ENCODE assay signal across 8 cellular contexts in genomic region chr17:41688641-41689496, GRCh38. TPM values are rescaled to one million over a fixed set of nuclear protein-coding genes. Genes with fewer than 3 reads are reported as not detected.
DNase-seq lines count a peak whose midpoint lies in the region; ATAC-seq and TF ChIP-seq lines count a peak whose summit lies in the region.

TSS of gene EIF1 (plus strand) at chr17:41688885. CDS start at chr17:41689039, 154 bp downstream.

- H3K4me3 Mint-ChIP-seq in activated naive CD4-positive, alpha-beta T cell treated with anti-CD3 and anti-CD28 coated beads, Interleukin-2, amount 50 U/mL, for 24 hours, result peak within 1 kb of the TSS; percentile 99

- peaks cover 27% of the 10 kb centered on the region for H3K36me3 Mint-ChIP-seq in activated naive CD4-positive, alpha-beta T cell treated with anti-CD3 and anti-CD28 coated beads, Interleukin-2, amount 50 U/mL, for 24 hours

- DNase-seq in GM06990 (ENCODE audit: extremely low read depth, insufficient read length), result peak; percentile 99
- peak; percentile 99 for DNase-seq in NCI-H1092 (lab: John Stamatoyannopoulos, UW)
- DNase-seq in germinal center (ENCODE audit: low spot score), result peak; percentile 96
- peak; percentile 96 to 100 (median 100) for DNase-seq in nucleus accumbens (lab: John Stamatoyannopoulos, UW)
- peak; percentile 100 for DNase-seq in suprapubic skin (ENCODE audit: low spot score in 2 of 2)

- peaks cover 32% of the 10 kb centered on the region for H3K4me1 ChIP-seq in suprapubic skin

- H3K9me3 ChIP-seq in suprapubic skin, result no peaks in the 10 kb centered on the region

- H3K4me3 ChIP-seq in GM06990 (replicated peaks; ENCODE audit: low read depth, low read length) (peak within 1 kb of the TSS; percentile 98), suprapubic skin (peak within 1 kb of the TSS; percentile 73)

- H3K9me3 Mint-ChIP-seq in activated naive CD4-positive, alpha-beta T cell treated with anti-CD3 and anti-CD28 coated beads, Interleukin-2, amount 50 U/mL, for 24 hours, result no peaks in the 10 kb centered on the region

- no peaks in the 10 kb centered on the region for H3K27me3 ChIP-seq in GM06990 (replicated peaks; ENCODE audit: control insufficient read depth, insufficient read depth, low read length)
- no peaks in the 10 kb centered on the region for H3K27me3 ChIP-seq in suprapubic skin

- H3K36me3 ChIP-seq in GM06990 (ENCODE audit: control insufficient read depth, insufficient read depth, low read length) (peaks cover 35% of the 10 kb centered on the region), suprapubic skin (peaks cover 46% of the 10 kb centered on the region)

- H3K4me1 Mint-ChIP-seq in activated naive CD4-positive, alpha-beta T cell treated with anti-CD3 and anti-CD28 coated beads, Interleukin-2, amount 50 U/mL, for 24 hours, result peaks cover 25% of the 10 kb centered on the region

- ATAC-seq in HG02588 (IDR thresholded peaks at IDR 0.05; ENCODE audit: unreplicated experiment), result peak; percentile 72
- peak; percentile 83 for ATAC-seq in SK-N-SH treated with all-trans-retinoic acid at 6 μM for 48 hours

- TF ChIP-seq POLR2A in suprapubic skin (IDR thresholded peaks at IDR 0.05), result peak; percentile 100

- peak within 1 kb of the TSS; percentile 89 for H3K27ac Mint-ChIP-seq in activated naive CD4-positive, alpha-beta T cell treated with anti-CD3 and anti-CD28 coated beads, Interleukin-2, amount 50 U/mL, for 24 hours

- peak within 1 kb of the TSS; percentile 100 for H3K27ac ChIP-seq in suprapubic skin

- under 1% methylated on average over 40 of the region's 81 CpGs for WGBS in suprapubic skin

- no peak for TF ChIP-seq EP300 in suprapubic skin (IDR thresholded peaks at IDR 0.05)

- H3K27me3 Mint-ChIP-seq in activated naive CD4-positive, alpha-beta T cell treated with anti-CD3 and anti-CD28 coated beads, Interleukin-2, amount 50 U/mL, for 24 hours, result no peaks in the 10 kb centered on the region

- TF ChIP-seq CTCF in GM06990 (IDR thresholded peaks at IDR 0.05; ENCODE audit: insufficient read depth, low read length, poor library complexity, severe bottlenecking), result no peak
- TF ChIP-seq CTCF in suprapubic skin (IDR thresholded peaks at IDR 0.05), result no peak

TF ChIP-seq in SK-N-SH treated with all-trans-retinoic acid at 6 μM for 48 hours, 23 proteins besides CTCF, POLR2A, EP300 and RAD21 (continues in another document):
- TF ChIP-seq BACH2 (CRISPR knock-in tag; IDR thresholded peaks at IDR 0.05; ENCODE audit: borderline replicate concordance) (no peak), CSDC2 (CRISPR knock-in tag; IDR thresholded peaks at IDR 0.05) (0 out of 2 replicates have a peak, but pooled peaks have one; percentile 72), ZC3H10 (CRISPR knock-in tag; IDR thresholded peaks at IDR 0.05) (peak; percentile 83), ARNTL (CRISPR knock-in tag; IDR thresholded peaks at IDR 0.05; ENCODE audit: borderline replicate concordance, low read depth) (no peak), ZNF8 (CRISPR knock-in tag; IDR thresholded peaks at IDR 0.05) (no peak), PATZ1 (CRISPR knock-in tag; IDR thresholded peaks at IDR 0.05; ENCODE audit: borderline replicate concordance) (peak; percentile 12), ZFP30 (CRISPR knock-in tag; IDR thresholded peaks at IDR 0.05) (peak; percentile 49; the same call in 1 of the 2 replicates), ISL1 (CRISPR knock-in tag; IDR thresholded peaks at IDR 0.05) (no peak), SNAI2 (CRISPR knock-in tag; IDR thresholded peaks at IDR 0.05) (no peak), POU6F1 (CRISPR knock-in tag; IDR thresholded peaks at IDR 0.05; ENCODE audit: borderline replicate concordance, low read depth) (no peak), RARB (CRISPR knock-in tag; IDR thresholded peaks at IDR 0.05) (peak; percentile 61), ZNF70 (CRISPR knock-in tag; IDR thresholded peaks at IDR 0.05) (0 out of 2 replicates have a peak, but pooled peaks have one; percentile 8), OSR1 (CRISPR knock-in tag; IDR thresholded peaks at IDR 0.05) (no peak), ZFP3 (CRISPR knock-in tag; IDR thresholded peaks at IDR 0.05) (peak; percentile 27), TOX (CRISPR knock-in tag; IDR thresholded peaks at IDR 0.05; ENCODE audit: borderline replicate concordance) (peak; percentile 77; the same call in 1 of the 2 replicates), GLIS3 (CRISPR knock-in tag; IDR thresholded peaks at IDR 0.05) (no peak; the same call in 1 of the 2 replicates), ZNF565 (CRISPR knock-in tag; conservative IDR thresholded peaks at IDR 0.05; ENCODE audit: low read depth) (peak; percentile 67; the same call in 1 of the 2 replicates)
- TF ChIP-seq, protein P1, sequence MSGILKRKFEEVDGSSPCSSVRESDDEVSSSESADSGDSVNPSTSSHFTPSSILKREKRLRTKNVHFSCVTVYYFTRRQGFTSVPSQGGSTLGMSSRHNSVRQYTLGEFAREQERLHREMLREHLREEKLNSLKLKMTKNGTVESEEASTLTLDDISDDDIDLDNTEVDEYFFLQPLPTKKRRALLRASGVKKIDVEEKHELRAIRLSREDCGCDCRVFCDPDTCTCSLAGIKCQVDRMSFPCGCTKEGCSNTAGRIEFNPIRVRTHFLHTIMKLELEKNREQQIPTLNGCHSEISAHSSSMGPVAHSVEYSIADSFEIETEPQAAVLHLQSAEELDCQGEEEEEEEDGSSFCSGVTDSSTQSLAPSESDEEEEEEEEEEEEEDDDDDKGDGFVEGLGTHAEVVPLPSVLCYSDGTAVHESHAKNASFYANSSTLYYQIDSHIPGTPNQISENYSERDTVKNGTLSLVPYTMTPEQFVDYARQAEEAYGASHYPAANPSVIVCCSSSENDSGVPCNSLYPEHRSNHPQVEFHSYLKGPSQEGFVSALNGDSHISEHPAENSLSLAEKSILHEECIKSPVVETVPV (CRISPR knock-in tag; IDR thresholded peaks at IDR 0.05), result peak; percentile 84
- TF ChIP-seq, protein P2, sequence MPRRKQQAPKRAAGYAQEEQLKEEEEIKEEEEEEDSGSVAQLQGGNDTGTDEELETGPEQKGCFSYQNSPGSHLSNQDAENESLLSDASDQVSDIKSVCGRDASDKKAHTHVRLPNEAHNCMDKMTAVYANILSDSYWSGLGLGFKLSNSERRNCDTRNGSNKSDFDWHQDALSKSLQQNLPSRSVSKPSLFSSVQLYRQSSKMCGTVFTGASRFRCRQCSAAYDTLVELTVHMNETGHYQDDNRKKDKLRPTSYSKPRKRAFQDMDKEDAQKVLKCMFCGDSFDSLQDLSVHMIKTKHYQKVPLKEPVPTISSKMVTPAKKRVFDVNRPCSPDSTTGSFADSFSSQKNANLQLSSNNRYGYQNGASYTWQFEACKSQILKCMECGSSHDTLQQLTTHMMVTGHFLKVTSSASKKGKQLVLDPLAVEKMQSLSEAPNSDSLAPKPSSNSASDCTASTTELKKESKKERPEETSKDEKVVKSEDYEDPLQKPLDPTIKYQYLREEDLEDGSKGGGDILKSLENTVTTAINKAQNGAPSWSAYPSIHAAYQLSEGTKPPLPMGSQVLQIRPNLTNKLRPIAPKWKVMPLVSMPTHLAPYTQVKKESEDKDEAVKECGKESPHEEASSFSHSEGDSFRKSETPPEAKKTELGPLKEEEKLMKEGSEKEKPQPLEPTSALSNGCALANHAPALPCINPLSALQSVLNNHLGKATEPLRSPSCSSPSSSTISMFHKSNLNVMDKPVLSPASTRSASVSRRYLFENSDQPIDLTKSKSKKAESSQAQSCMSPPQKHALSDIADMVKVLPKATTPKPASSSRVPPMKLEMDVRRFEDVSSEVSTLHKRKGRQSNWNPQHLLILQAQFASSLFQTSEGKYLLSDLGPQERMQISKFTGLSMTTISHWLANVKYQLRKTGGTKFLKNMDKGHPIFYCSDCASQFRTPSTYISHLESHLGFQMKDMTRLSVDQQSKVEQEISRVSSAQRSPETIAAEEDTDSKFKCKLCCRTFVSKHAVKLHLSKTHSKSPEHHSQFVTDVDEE (CRISPR knock-in tag; IDR thresholded peaks at IDR 0.05), result no peak

RNA-seq across cellular contexts. Expression of gene EIF1, which starts in this region (rescaled TPM):
- total RNA-seq in suprapubic skin, result 100 to 1,000 TPM; 238 to 471 (median 430) TPM

Comparison
In these comparisons a context has a peak if more than half of its experiments do, and no peak if none do; other contexts are left out.
1. Peak in every context shown above with its lines: DNase-seq, ATAC-seq, H3K4me3 ChIP-seq and H3K27ac ChIP-seq.